3 cellular contexts compared by ENCODE assay signal in the genomic region with DNA sequence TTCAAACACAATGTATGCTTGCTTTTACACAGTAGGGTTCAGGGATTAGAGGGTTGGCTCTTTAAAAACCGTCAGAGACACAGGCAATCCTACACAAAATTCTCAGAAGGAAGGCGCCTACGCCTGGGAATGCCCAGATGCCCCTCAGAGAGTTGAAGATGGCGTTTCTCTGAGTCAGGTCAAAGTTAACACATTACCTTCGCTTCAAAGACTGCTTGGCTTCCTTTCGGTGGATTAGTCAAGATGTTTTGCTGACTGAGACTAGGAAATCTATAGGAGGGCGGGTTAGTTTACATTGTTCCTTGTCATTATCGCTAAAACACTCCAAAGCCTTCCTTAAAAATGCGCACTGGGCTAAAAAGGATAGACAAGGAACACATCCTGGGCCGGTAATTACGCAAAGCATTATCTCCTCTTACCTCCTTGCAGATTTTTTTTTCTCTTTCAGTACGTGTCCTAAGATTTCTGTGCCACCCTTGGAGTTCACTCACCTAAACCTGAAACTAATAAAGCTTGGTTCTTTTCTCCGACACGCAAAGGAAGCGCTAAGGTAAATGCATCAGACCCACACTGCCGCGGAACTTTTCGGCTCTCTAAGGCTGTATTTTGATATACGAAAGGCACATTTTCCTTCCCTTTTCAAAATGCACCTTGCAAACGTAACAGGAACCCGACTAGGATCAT.
TF ChIP-seq lines count a peak whose summit lies in the region.

No MANE protein-coding gene starts in this region.

TF ChIP-seq in liver, 16 proteins besides CTCF, POLR2A, EP300 and RAD21:
- TF ChIP-seq SP1 (IDR thresholded peaks at IDR 0.05) (no peak), FOXA2 (IDR thresholded peaks at IDR 0.05) (no peak), HNF4G (IDR thresholded peaks at IDR 0.05) (no peak)
- TF ChIP-seq, protein P1, sequence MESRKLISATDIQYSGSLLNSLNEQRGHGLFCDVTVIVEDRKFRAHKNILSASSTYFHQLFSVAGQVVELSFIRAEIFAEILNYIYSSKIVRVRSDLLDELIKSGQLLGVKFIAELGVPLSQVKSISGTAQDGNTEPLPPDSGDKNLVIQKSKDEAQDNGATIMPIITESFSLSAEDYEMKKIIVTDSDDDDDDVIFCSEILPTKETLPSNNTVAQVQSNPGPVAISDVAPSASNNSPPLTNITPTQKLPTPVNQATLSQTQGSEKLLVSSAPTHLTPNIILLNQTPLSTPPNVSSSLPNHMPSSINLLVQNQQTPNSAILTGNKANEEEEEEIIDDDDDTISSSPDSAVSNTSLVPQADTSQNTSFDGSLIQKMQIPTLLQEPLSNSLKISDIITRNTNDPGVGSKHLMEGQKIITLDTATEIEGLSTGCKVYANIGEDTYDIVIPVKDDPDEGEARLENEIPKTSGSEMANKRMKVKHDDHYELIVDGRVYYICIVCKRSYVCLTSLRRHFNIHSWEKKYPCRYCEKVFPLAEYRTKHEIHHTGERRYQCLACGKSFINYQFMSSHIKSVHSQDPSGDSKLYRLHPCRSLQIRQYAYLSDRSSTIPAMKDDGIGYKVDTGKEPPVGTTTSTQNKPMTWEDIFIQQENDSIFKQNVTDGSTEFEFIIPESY (IDR thresholded peaks at IDR 0.05) = no peak

TF ChIP-seq in HepG2, 621 proteins besides CTCF, POLR2A, EP300 and RAD21:
- TF ChIP-seq HOXD1 (CRISPR knock-in tag; IDR thresholded peaks at IDR 0.05) (no peak), PITX1 (CRISPR knock-in tag; IDR thresholded peaks at IDR 0.05) (no peak), REL (CRISPR knock-in tag; conservative IDR thresholded peaks at IDR 0.05) (no peak), ZNF713 (CRISPR knock-in tag; IDR thresholded peaks at IDR 0.05) (no peak), XRCC5 (optimal IDR thresholded peaks at IDR 0.05; ENCODE audit: low read length) (no peak), MTF1 (CRISPR knock-in tag; IDR thresholded peaks at IDR 0.05) (no peak)
- TF ChIP-seq, protein P2, sequence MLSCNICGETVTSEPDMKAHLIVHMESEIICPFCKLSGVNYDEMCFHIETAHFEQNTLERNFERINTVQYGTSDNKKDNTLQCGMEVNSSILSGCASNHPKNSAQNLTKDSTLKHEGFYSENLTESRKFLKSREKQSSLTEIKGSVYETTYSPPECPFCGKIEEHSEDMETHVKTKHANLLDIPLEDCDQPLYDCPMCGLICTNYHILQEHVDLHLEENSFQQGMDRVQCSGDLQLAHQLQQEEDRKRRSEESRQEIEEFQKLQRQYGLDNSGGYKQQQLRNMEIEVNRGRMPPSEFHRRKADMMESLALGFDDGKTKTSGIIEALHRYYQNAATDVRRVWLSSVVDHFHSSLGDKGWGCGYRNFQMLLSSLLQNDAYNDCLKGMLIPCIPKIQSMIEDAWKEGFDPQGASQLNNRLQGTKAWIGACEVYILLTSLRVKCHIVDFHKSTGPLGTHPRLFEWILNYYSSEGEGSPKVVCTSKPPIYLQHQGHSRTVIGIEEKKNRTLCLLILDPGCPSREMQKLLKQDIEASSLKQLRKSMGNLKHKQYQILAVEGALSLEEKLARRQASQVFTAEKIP (CRISPR knock-in tag; IDR thresholded peaks at IDR 0.05; ENCODE audit: borderline replicate concordance) = no peak
- TF ChIP-seq, protein P3, sequence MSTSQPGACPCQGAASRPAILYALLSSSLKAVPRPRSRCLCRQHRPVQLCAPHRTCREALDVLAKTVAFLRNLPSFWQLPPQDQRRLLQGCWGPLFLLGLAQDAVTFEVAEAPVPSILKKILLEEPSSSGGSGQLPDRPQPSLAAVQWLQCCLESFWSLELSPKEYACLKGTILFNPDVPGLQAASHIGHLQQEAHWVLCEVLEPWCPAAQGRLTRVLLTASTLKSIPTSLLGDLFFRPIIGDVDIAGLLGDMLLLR (CRISPR knock-in tag; IDR thresholded peaks at IDR 0.05) = no peak
- TF ChIP-seq, protein P4, sequence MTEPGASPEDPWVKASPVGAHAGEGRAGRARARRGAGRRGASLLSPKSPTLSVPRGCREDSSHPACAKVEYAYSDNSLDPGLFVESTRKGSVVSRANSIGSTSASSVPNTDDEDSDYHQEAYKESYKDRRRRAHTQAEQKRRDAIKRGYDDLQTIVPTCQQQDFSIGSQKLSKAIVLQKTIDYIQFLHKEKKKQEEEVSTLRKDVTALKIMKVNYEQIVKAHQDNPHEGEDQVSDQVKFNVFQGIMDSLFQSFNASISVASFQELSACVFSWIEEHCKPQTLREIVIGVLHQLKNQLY (CRISPR knock-in tag; IDR thresholded peaks at IDR 0.05) = no peak

TF ChIP-seq in HEK293T, 16 proteins besides CTCF, POLR2A, EP300 and RAD21:
- TF ChIP-seq L3MBTL2 (conservative IDR thresholded peaks at IDR 0.05) (no peak), CTBP1 (IDR thresholded peaks at IDR 0.05; ENCODE audit: borderline replicate concordance) (no peak), FOXM1 (IDR thresholded peaks at IDR 0.05; ENCODE audit: borderline replicate concordance) (no peak), TARDBP (IDR thresholded peaks at IDR 0.05) (no peak), FOXK2 (IDR thresholded peaks at IDR 0.05) (no peak), SUZ12 (IDR thresholded peaks at IDR 0.05) (no peak)
